Comparison of ENCODE assay signal across 23 cellular contexts in genomic region chr7:106258789-106259188, GRCh38.
"Had no signal": no experiment of that assay in that cellular context is flagged by ENCODE, and none has a peak within 500 bp of the region (broad histone marks: within the 10 kb centered on the region; RNA-seq: fewer than 3 reads in every experiment).

No MANE protein-coding gene starts in this region.

- DNase-seq: activated B cell treated with CpG ODN at 0.5 μM for 24 hours; activated CD4-positive, alpha-beta T cell treated with anti-CD3 and anti-CD28 coated beads, Interleukin-2, amount 50 U/mL, for 4 hours; activated gamma-delta T cell treated with Interleukin-2 at 50 U/mL for 16 hours; central memory CD4-positive, alpha-beta T cell; foreskin fibroblast; head of caudate nucleus; hippocampal formation; immature natural killer cell; kidney; left colon; mammary epithelial cell; nephron progenitor cell; retina; sigmoid colon; small intestine; stimulated activated CD4-positive, alpha-beta T cell treated with anti-CD3 and anti-CD28 coated beads, Interleukin-4, amount 100 ng/mL, for 4 hours; stimulated activated CD8-positive, alpha-beta memory T cell treated with anti-CD3 and anti-CD28 coated beads, Interleukin-4, amount 100 ng/mL, for 48 hours; stimulated activated naive CD4-positive, alpha-beta T cell; uterus had no signal

- ATAC-seq: left colon, SK-N-SH treated with all-trans-retinoic acid at 6 μM for 48 hours had no signal

- FAIRE-seq: endothelial cell of umbilical vein, kidney, small intestine had no signal

- H3K9me3 Mint-ChIP-seq: activated B cell treated with CpG ODN at 0.5 μM for 24 hours; activated T-helper 1 cell treated with anti-CD3 and anti-CD28 coated beads, Interleukin-12 subunit alpha, Interleukin-12 subunit beta, Interleukin-2, Interleukin-4 antibody, amounts not matched to agents 30 ng/mL and 10 ng/mL and 1 ng/mL, durations not matched to agents 14 hours and 24 hours and 36 hours; immature natural killer cell; nephron progenitor cell; type B pancreatic cell had no signal

- H3K27me3 Mint-ChIP-seq: activated B cell treated with CpG ODN at 0.5 μM for 24 hours, type B pancreatic cell had no signal

- H3K4me1 Mint-ChIP-seq: nephron progenitor cell had no signal

- H3K4me3 Mint-ChIP-seq: activated B cell treated with CpG ODN at 0.5 μM for 24 hours; activated T-helper 1 cell treated with anti-CD3 and anti-CD28 coated beads, Interleukin-12 subunit alpha, Interleukin-12 subunit beta, Interleukin-2, Interleukin-4 antibody, amounts not matched to agents 30 ng/mL and 10 ng/mL and 1 ng/mL, durations not matched to agents 14 hours and 24 hours and 36 hours; immature natural killer cell; nephron progenitor cell; type B pancreatic cell had no signal

- H3K27ac Mint-ChIP-seq: activated B cell treated with CpG ODN at 0.5 μM for 24 hours; activated T-helper 1 cell treated with anti-CD3 and anti-CD28 coated beads, Interleukin-12 subunit alpha, Interleukin-12 subunit beta, Interleukin-2, Interleukin-4 antibody, amounts not matched to agents 30 ng/mL and 10 ng/mL and 1 ng/mL, durations not matched to agents 14 hours and 24 hours and 36 hours; immature natural killer cell; type B pancreatic cell had no signal
